In the genomic region with DNA sequence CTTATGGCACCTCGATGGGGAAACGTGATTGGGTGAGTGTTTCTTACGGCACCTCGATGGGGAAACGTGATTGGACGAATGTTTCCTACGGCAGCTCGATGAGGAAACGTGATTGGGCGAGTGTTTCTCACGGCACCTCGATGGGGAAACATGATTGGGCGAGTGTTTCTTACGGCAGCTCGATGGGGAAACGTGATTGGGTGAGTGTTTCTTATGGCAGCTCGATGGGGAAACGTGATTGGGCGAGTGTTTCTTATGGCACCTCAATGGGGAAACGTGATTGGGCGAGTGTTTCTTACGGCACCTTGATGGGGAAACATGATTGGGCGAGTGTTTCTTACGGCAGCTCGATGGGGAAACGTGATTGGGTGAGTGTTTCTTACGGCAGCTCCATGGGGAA, we compare ENCODE assay signal across 1 cellular context.
TF ChIP-seq lines count a peak whose summit lies in the region.

No MANE protein-coding gene starts in this region.

TF ChIP-seq in H1, 55 proteins besides CTCF, POLR2A, EP300 and RAD21:
- 0 out of 2 replicates have a peak, but pooled peaks have one; percentile 52 for TF ChIP-seq SP1 (IDR thresholded peaks at IDR 0.05; ENCODE audit: low read depth, low read length)
